ENCODE assay signal across 11 cellular contexts in the genomic region with DNA sequence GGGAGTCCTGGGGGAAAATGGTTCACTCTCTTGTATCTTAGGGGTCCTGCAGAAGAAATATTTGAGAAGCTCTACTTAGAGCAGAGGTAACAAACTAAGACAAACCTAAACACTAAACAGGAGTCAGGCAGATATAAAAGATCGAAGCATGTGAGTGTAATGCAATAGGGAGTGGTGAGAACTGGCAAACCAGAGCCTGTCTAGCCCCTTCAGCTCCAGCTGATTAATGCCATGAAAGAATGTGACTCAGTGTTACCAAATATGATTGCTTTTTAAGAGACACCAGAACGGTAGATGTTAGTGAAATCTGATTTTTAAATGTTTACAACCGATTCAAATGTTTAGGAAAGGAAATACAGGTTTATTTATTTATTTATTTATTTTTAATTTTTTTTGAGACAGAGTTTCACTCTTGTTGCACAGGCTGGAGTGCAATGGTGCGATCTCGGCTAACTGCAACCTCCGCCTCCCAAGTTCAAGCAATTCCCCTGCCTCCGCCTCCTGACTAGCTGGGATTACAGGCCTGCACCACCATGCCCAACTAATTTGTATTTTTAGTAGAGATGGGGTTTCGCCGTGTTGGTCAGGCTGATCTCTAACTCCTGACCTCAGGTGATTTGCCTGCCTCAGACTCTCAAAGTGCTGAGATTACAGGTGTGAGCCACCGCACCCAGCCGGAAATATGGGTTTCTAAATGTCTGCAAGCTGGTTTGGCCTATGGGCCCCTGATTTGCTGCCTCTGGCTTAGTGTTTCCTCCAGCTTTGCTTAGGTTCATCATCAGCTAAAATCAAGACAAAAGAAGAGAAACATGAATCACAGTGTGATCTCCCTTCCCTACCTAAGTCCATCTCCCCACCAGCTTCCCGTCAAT. TPM values are rescaled to one million over a fixed set of nuclear protein-coding genes. Genes with fewer than 3 reads are reported as not detected.
DNase-seq lines count a peak whose midpoint lies in the region; ATAC-seq and TF ChIP-seq lines count a peak whose summit lies in the region.
"Had no signal": no experiment of that assay in that cellular context is flagged by ENCODE, and none has a peak within 500 bp of the region (broad histone marks: within the 10 kb centered on the region; RNA-seq: fewer than 3 reads in every experiment).

No MANE protein-coding gene starts in this region.

- 85% methylated on average over 12 of the region's 12 CpGs for WGBS in urinary bladder

- H3K9me3 ChIP-seq in left ventricle myocardium inferior (replicated peaks), result no peaks in the 10 kb centered on the region
- H3K9me3 ChIP-seq: BLaER1 had no signal

- peaks cover 88% of the 10 kb centered on the region for H3K4me1 ChIP-seq in left ventricle myocardium inferior
- peaks cover 5% of the 10 kb centered on the region for H3K4me1 ChIP-seq in urinary bladder (ENCODE audit: insufficient read depth)

- no peak for ATAC-seq in Right ventricle myocardium superior (ENCODE audit: poor library complexity)
- ATAC-seq in naive thymus-derived CD8-positive, alpha-beta T cell, result no peak
- no peak for ATAC-seq in left lobe of liver

- DNase-seq in left ventricle myocardium inferior (no peak), Right ventricle myocardium superior (no peak), MCF 10A (ENCODE audit: unreplicated experiment) (no peak), NCI-H82 (lab: John Stamatoyannopoulos, UW) (no peak), NCI-H1417 (lab: John Stamatoyannopoulos, UW) (no peak), left lobe of liver (ENCODE audit: low spot score) (no peak)
- DNase-seq in naive thymus-derived CD8-positive, alpha-beta T cell, result peak in 1 of 10 donors; percentile 24
- DNase-seq: dermis blood vessel endothelial cell, GOT3 had no signal

- POLR2A ChIA-PET in MCF 10A (lab: Yijun Ruan, JAX), result interaction anchor here (0.9 to 24.2 kb wide), 5 partner anchors 17 to 57 kb away, joined by 3 to 1309 read pairs (median 9); a partner anchor contains a TSS
- POLR2A ChIA-PET in naive thymus-derived CD8-positive, alpha-beta T cell (lab: Charles Lee), result interaction anchor here (1.0 to 30.6 kb wide), 3 partner anchors 16 to 57 kb away, joined by 3 to 1573 read pairs (median 462); a partner anchor contains a TSS

- CTCF ChIA-PET in MCF 10A (lab: Yijun Ruan, JAX), result interaction anchor here (0.6 to 24.2 kb wide), 2 partner anchors 28 to 115 kb away, joined by 3 to 773 read pairs; a partner anchor contains a TSS

- H3K9me3 Mint-ChIP-seq in MCF 10A (ENCODE audit: unreplicated experiment), result no peaks in the 10 kb centered on the region
- peaks cover 0 to 3% (median 0%) of the 10 kb centered on the region in 9 donors for H3K9me3 Mint-ChIP-seq in naive thymus-derived CD8-positive, alpha-beta T cell

- H3K27ac Mint-ChIP-seq in MCF 10A (ENCODE audit: low read depth, unreplicated experiment), result peak overlapping the region; percentile 73
- peak overlapping the region in 9 of 10 donors; percentile 61 to 95 (median 89) for H3K27ac Mint-ChIP-seq in naive thymus-derived CD8-positive, alpha-beta T cell

- H3K27me3 ChIP-seq in left ventricle myocardium inferior (ENCODE audit: low read depth), result no peaks in the 10 kb centered on the region
- H3K27me3 ChIP-seq: BLaER1 had no signal

- no TSS peak for BruUV-seq in MCF 10A (replicated peaks; lab: Mats Ljungman, UMichigan)

- no peak overlapping the region for H3K4me3 Mint-ChIP-seq in MCF 10A (ENCODE audit: unreplicated experiment)
- peak overlapping the region; percentile 29 to 75 (median 70) for H3K4me3 Mint-ChIP-seq in naive thymus-derived CD8-positive, alpha-beta T cell

- H3K4me3 ChIP-seq in left ventricle myocardium inferior, result peak overlapping the region; percentile 58
- H3K4me3 ChIP-seq in urinary bladder (ENCODE audit: low read depth, low read length), result no peak overlapping the region
- H3K4me3 ChIP-seq: BLaER1 had no signal

- no peaks in the 10 kb centered on the region for H3K27me3 Mint-ChIP-seq in MCF 10A (ENCODE audit: insufficient read depth, unreplicated experiment)
- no peaks in the 10 kb centered on the region for H3K27me3 Mint-ChIP-seq in naive thymus-derived CD8-positive, alpha-beta T cell

- H3K36me3 ChIP-seq in left ventricle myocardium inferior, result no peaks in the 10 kb centered on the region
- no peaks in the 10 kb centered on the region for H3K36me3 ChIP-seq in urinary bladder (ENCODE audit: insufficient read depth)
- H3K36me3 ChIP-seq: BLaER1 had no signal

- peaks cover 31% of the 10 kb centered on the region for H3K4me1 Mint-ChIP-seq in MCF 10A (ENCODE audit: insufficient read depth, unreplicated experiment)
- H3K4me1 Mint-ChIP-seq in naive thymus-derived CD8-positive, alpha-beta T cell, result peaks cover 43 to 72% (median 58%) of the 10 kb centered on the region in 4 donors

- H3K27ac ChIP-seq in left ventricle myocardium inferior (replicated peaks) (peak overlapping the region; percentile 99), urinary bladder (ENCODE audit: low read depth) (peak overlapping the region; percentile 65)
- H3K27ac ChIP-seq: BLaER1 had no signal

- intact Hi-C loops in left ventricle myocardium inferior (cut with micrococcal nuclease) (no loop called here), Right ventricle myocardium superior (cut with DNase I) (no loop called here), MCF 10A (cut with micrococcal nuclease) (no loop called here)

- H3K36me3 Mint-ChIP-seq in MCF 10A (ENCODE audit: insufficient read depth, unreplicated experiment), result peaks cover 15% of the 10 kb centered on the region
- no peaks in the 10 kb centered on the region for H3K36me3 Mint-ChIP-seq in naive thymus-derived CD8-positive, alpha-beta T cell

- no peak for TF ChIP-seq CTCF in left ventricle myocardium inferior (IDR thresholded peaks at IDR 0.05; ENCODE audit: borderline replicate concordance)
- no peak for TF ChIP-seq CTCF in MCF 10A (IDR thresholded peaks at IDR 0.05; ENCODE audit: unreplicated experiment)

RNA-seq across cellular contexts. Expression of a gene that starts 12.2 kb away (rescaled TPM):
- total RNA-seq in left ventricle myocardium inferior, result 753 TPM
- 980 TPM for total RNA-seq in Right ventricle myocardium superior
- total RNA-seq in MCF 10A (2022), result 576 and 599 TPM in 2 replicates
- 100 to 1,000 TPM; 836 to 848 TPM for total RNA-seq in naive thymus-derived CD8-positive, alpha-beta T cell
- polyA plus RNA-seq in naive thymus-derived CD8-positive, alpha-beta T cell, result 1,000 to 10,000 TPM; 4,009 to 5,114 (median 5,016) TPM
- total RNA-seq in urinary bladder, result 920 TPM
- 1,029 TPM for polyA plus RNA-seq in urinary bladder
- total RNA-seq in left lobe of liver, result 66.5 TPM

RNA-seq across cellular contexts. Expression of a gene that starts 19.7 kb away (rescaled TPM):
- total RNA-seq in left ventricle myocardium inferior (45.6 TPM), Right ventricle myocardium superior (49.2 TPM), MCF 10A (2022) (17.6 and 20.9 TPM in 2 replicates), urinary bladder (16.5 TPM), left lobe of liver (14.2 TPM)
- 10 to 100 TPM; 32.5 to 34.4 TPM for total RNA-seq in naive thymus-derived CD8-positive, alpha-beta T cell
- polyA plus RNA-seq in naive thymus-derived CD8-positive, alpha-beta T cell, result 100 to 1,000 TPM in 1 of 3 donors, 10 to 100 TPM in 2; 98.4 to 101 (median 98.6) TPM
- polyA plus RNA-seq in urinary bladder, result 46.6 TPM

RNA-seq across cellular contexts. Expression of a gene that starts 19.8 kb away (rescaled TPM):
- 0.66 TPM for total RNA-seq in left ventricle myocardium inferior
- 0.59 TPM for total RNA-seq in Right ventricle myocardium superior
- 2.6 and 3.1 TPM in 2 replicates for total RNA-seq in MCF 10A (2022)
- 1 to 10 TPM in 1 of 2 experiments, under 1 TPM in 1; 0.96 to 1.6 TPM for total RNA-seq in naive thymus-derived CD8-positive, alpha-beta T cell
- polyA plus RNA-seq in naive thymus-derived CD8-positive, alpha-beta T cell, result under 1 TPM; 0.12 to 0.38 (median 0.25) TPM
- total RNA-seq in urinary bladder, result 0.21 TPM
- polyA plus RNA-seq in urinary bladder, result 1.4 TPM
- 0.65 TPM for total RNA-seq in left lobe of liver

RNA-seq across cellular contexts. Expression of a gene that starts 26.4 kb away (rescaled TPM):
- total RNA-seq in left ventricle myocardium inferior, result 23.0 TPM
- 22.9 TPM for total RNA-seq in Right ventricle myocardium superior
- total RNA-seq in MCF 10A (2022), result 40.1 and 42.1 TPM in 2 replicates
- total RNA-seq in naive thymus-derived CD8-positive, alpha-beta T cell, result 10 to 100 TPM; 54.6 to 59.4 TPM
- 10 to 100 TPM; 26.3 to 31.7 (median 29.3) TPM for polyA plus RNA-seq in naive thymus-derived CD8-positive, alpha-beta T cell
- total RNA-seq in urinary bladder, result 29.6 TPM
- polyA plus RNA-seq in urinary bladder, result 25.6 TPM
- 11.4 TPM for total RNA-seq in left lobe of liver

RNA-seq across cellular contexts. Expression of a gene that starts 37.3 kb away (rescaled TPM):
- total RNA-seq in left ventricle myocardium inferior, result 90.3 TPM
- 88.1 TPM for total RNA-seq in Right ventricle myocardium superior
- total RNA-seq in MCF 10A (2022), result not detected in 2 replicates
- not detected for total RNA-seq in naive thymus-derived CD8-positive, alpha-beta T cell
- not detected for polyA plus RNA-seq in naive thymus-derived CD8-positive, alpha-beta T cell
- 9.4 TPM for total RNA-seq in urinary bladder
- polyA plus RNA-seq in urinary bladder, result 0.11 TPM
- 110 TPM for total RNA-seq in left lobe of liver
- total RNA-seq: dermis blood vessel endothelial cell had no signal
